Comparison of ENCODE assay signal across 12 cellular contexts in the genomic region with DNA sequence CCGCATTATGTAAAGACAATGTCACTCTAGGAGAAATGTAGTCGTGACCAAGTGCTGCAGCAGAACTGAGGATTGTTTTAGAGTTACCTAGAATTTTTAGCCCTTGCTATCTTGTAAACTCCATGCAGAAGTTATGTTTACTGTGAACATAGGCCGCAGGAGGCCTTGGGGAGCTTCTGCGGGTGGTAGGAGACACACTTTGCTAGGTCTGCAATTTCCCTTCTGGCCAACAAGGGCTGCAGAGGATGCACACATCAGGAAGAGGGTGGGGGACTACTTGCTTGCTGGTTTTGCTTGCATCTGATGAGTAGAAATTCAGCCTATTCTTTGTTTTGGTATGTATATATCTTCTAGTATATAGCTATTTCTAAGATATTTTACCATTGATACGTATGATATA. TPM values are rescaled to one million over a fixed set of nuclear protein-coding genes. Genes with fewer than 3 reads are reported as not detected.
DNase-seq lines count a peak whose midpoint lies in the region; ATAC-seq and TF ChIP-seq lines count a peak whose summit lies in the region.
"Had no signal": no experiment of that assay in that cellular context is flagged by ENCODE, and none has a peak within 500 bp of the region (broad histone marks: within the 10 kb centered on the region; RNA-seq: fewer than 3 reads in every experiment).

No MANE protein-coding gene starts in this region.

- no peak overlapping the region for H4K12ac ChIP-seq in trophoblast cell (ENCODE audit: low read depth, low read length)

- 94% methylated on average over 4 of the region's 5 CpGs for WGBS in mesenchymal stem cell
- WGBS in trophoblast cell (ENCODE audit: extremely low coverage, insufficient coverage, insufficient read length): no CpG with 5 or more reads among the region's 5 CpGs

- CTCF ChIA-PET in CD8-positive, alpha-beta T cell (lab: Charles Lee): no interaction called here

- H3K9me3 ChIP-seq in mesenchymal stem cell (ENCODE audit: control insufficient read depth, low read length): no peaks in the 10 kb centered on the region
- H3K9me3 ChIP-seq in breast epithelium: no peaks in the 10 kb centered on the region
- no peaks in the 10 kb centered on the region for H3K9me3 ChIP-seq in trophoblast cell (ENCODE audit: insufficient read depth, low read depth, low read length)
- H3K9me3 ChIP-seq in CD8-positive, alpha-beta T cell (ENCODE audit: low read length): no peaks in the 10 kb centered on the region
- H3K9me3 ChIP-seq: BE2C, left ventricle myocardium inferior had no signal

- H3K18ac ChIP-seq in mesenchymal stem cell (ENCODE audit: low read depth in 1 of 2, low read length in 2 of 2) (no peak overlapping the region), trophoblast cell (ENCODE audit: low read length) (no peak overlapping the region)

- H3K4me2 ChIP-seq in mesenchymal stem cell (ENCODE audit: low read length, poor library complexity, severe bottlenecking): no peak overlapping the region
- H3K4me2 ChIP-seq in trophoblast cell (ENCODE audit: low read length): no peak overlapping the region

- no peaks in the 10 kb centered on the region for H3K9me3 Mint-ChIP-seq in CD8-positive, alpha-beta T cell

- no peaks in the 10 kb centered on the region for H3K79me1 ChIP-seq in mesenchymal stem cell (replicated peaks; ENCODE audit: low read length, poor library complexity, severe bottlenecking)
- H3K79me1 ChIP-seq in trophoblast cell (ENCODE audit: low read length): no peaks in the 10 kb centered on the region

- H3K23ac ChIP-seq in mesenchymal stem cell (ENCODE audit: low read length in 2 of 2): no peak overlapping the region
- H3K23ac ChIP-seq in trophoblast cell (ENCODE audit: low read length): no peak overlapping the region

- no peak overlapping the region for H3K4me3 ChIP-seq in mesenchymal stem cell (ENCODE audit: insufficient read depth in 1 of 2, low read depth in 1 of 2, low read length in 2 of 2)
- no peak overlapping the region for H3K4me3 ChIP-seq in breast epithelium
- no peak overlapping the region for H3K4me3 ChIP-seq in trophoblast cell (ENCODE audit: low read depth, low read length)
- H3K4me3 ChIP-seq in CD8-positive, alpha-beta T cell (ENCODE audit: low read depth, low read length): no peak overlapping the region
- H3K4me3 ChIP-seq: left ventricle myocardium inferior had no signal

- POLR2A ChIA-PET in CD8-positive, alpha-beta T cell (lab: Charles Lee): no interaction called here

- TF ChIP-seq CTCF in breast epithelium (IDR thresholded peaks at IDR 0.05): no peak
- TF ChIP-seq CTCF in CD8-positive, alpha-beta T cell (IDR thresholded peaks at IDR 0.05): no peak

- H3K36me3 Mint-ChIP-seq in CD8-positive, alpha-beta T cell: no peaks in the 10 kb centered on the region

- H2AFZ ChIP-seq in mesenchymal stem cell (ENCODE audit: low read depth, low read length) (peak overlapping the region; percentile 63), trophoblast cell (ENCODE audit: insufficient read depth, low read length, poor library complexity) (no peak overlapping the region)

- H3K27ac ChIP-seq in mesenchymal stem cell (ENCODE audit: low read length, poor library complexity, severe bottlenecking) (no peak overlapping the region), breast epithelium (no peak overlapping the region), trophoblast cell (ENCODE audit: low read depth, low read length) (no peak overlapping the region)
- H3K27ac ChIP-seq in CD8-positive, alpha-beta T cell (ENCODE audit: low read depth, low read length): no peak overlapping the region
- H3K27ac ChIP-seq: left ventricle myocardium inferior had no signal

- H3K4ac ChIP-seq in mesenchymal stem cell (ENCODE audit: low read depth in 1 of 2, low read length in 2 of 2): no peak overlapping the region
- H3K4ac ChIP-seq in trophoblast cell (ENCODE audit: low read depth, low read length): no peak overlapping the region

- H2BK120ac ChIP-seq in mesenchymal stem cell (ENCODE audit: low read depth, low read length) (no peak overlapping the region), trophoblast cell (ENCODE audit: insufficient read depth, low read length, poor library complexity) (no peak overlapping the region)

- no peaks in the 10 kb centered on the region for H3K79me2 ChIP-seq in trophoblast cell (ENCODE audit: control insufficient read depth, insufficient read depth, low read length, poor library complexity)

- no peak overlapping the region for H2BK12ac ChIP-seq in mesenchymal stem cell (ENCODE audit: low read length in 2 of 2)
- no peak overlapping the region for H2BK12ac ChIP-seq in trophoblast cell (ENCODE audit: low read length)

- no peak overlapping the region for H3K9ac ChIP-seq in mesenchymal stem cell (ENCODE audit: low read length)
- no peak overlapping the region for H3K9ac ChIP-seq in trophoblast cell (ENCODE audit: low read length)

- peak overlapping the region; percentile 48 for H2BK15ac ChIP-seq in mesenchymal stem cell (ENCODE audit: low read depth, poor library complexity, severe bottlenecking)

- DNase-seq in mesenchymal stem cell (no peak), breast epithelium (ENCODE audit: low spot score in 2 of 2) (no peak), trophoblast cell (no peak), GOT3 (lab: John Stamatoyannopoulos, UW) (no peak)
- no peak for DNase-seq in CD8-positive, alpha-beta T cell
- DNase-seq: aorta, BE2C, left ventricle myocardium inferior had no signal

- peak overlapping the region; percentile 60 for H4K8ac ChIP-seq in mesenchymal stem cell (ENCODE audit: low read length)
- no peak overlapping the region for H4K8ac ChIP-seq in trophoblast cell (ENCODE audit: low read depth, low read length)

- H3K14ac ChIP-seq in mesenchymal stem cell (ENCODE audit: low read length in 2 of 2) (no peak overlapping the region), trophoblast cell (ENCODE audit: low read length) (no peak overlapping the region)

- H4K91ac ChIP-seq in mesenchymal stem cell (ENCODE audit: low read length) (no peak overlapping the region), trophoblast cell (ENCODE audit: low read depth, low read length) (no peak overlapping the region)

- H3K36me3 ChIP-seq in mesenchymal stem cell (ENCODE audit: control insufficient read depth in 1 of 2, insufficient read depth in 2 of 2, low read depth in 1 of 2, low read length in 2 of 2): no peaks in the 10 kb centered on the region
- no peaks in the 10 kb centered on the region for H3K36me3 ChIP-seq in breast epithelium
- H3K36me3 ChIP-seq in trophoblast cell (ENCODE audit: control insufficient read depth in 1 of 2, insufficient read depth in 2 of 2, low read length in 2 of 2): no peaks in the 10 kb centered on the region
- no peaks in the 10 kb centered on the region for H3K36me3 ChIP-seq in CD8-positive, alpha-beta T cell (ENCODE audit: insufficient read depth, low read length)
- H3K36me3 ChIP-seq: BE2C, left ventricle myocardium inferior had no signal

- no peaks in the 10 kb centered on the region for H3K4me1 Mint-ChIP-seq in CD8-positive, alpha-beta T cell (ENCODE audit: low read depth)

- H3K27me3 ChIP-seq in mesenchymal stem cell (ENCODE audit: control insufficient read depth in 1 of 2, insufficient read depth in 1 of 2, low read length in 2 of 2) (no peaks in the 10 kb centered on the region), breast epithelium (no peaks in the 10 kb centered on the region), trophoblast cell (ENCODE audit: insufficient read depth, low read length) (no peaks in the 10 kb centered on the region)
- no peaks in the 10 kb centered on the region for H3K27me3 ChIP-seq in CD8-positive, alpha-beta T cell (ENCODE audit: insufficient read depth, low read length)
- H3K27me3 ChIP-seq: BE2C had no signal

- no peak overlapping the region for H2AK5ac ChIP-seq in mesenchymal stem cell (ENCODE audit: low read length, severe bottlenecking)
- H2AK5ac ChIP-seq in trophoblast cell (ENCODE audit: low read length): no peak overlapping the region

- H3K27me3 Mint-ChIP-seq in CD8-positive, alpha-beta T cell (ENCODE audit: low read depth): no peaks in the 10 kb centered on the region

- H3K4me3 Mint-ChIP-seq in CD8-positive, alpha-beta T cell: no peak overlapping the region

- H2BK5ac ChIP-seq in mesenchymal stem cell (ENCODE audit: low read depth, low read length, poor library complexity, severe bottlenecking) (no peak overlapping the region), trophoblast cell (ENCODE audit: low read depth, low read length, poor library complexity) (no peak overlapping the region)

- no peak overlapping the region for H3K27ac Mint-ChIP-seq in CD8-positive, alpha-beta T cell

- intact Hi-C loops in breast epithelium (cut with DNase I; ENCODE audit: low total_unique reads): no loop called here
- intact Hi-C loops in CD8-positive, alpha-beta T cell (cut with DNase I, micrococcal nuclease): no loop called here

- TF ChIP-seq POLR2A in breast epithelium (IDR thresholded peaks at IDR 0.05): no peak

- H3K4me1 ChIP-seq in mesenchymal stem cell (ENCODE audit: control insufficient read depth, insufficient read depth, low read depth, low read length): no peaks in the 10 kb centered on the region
- H3K4me1 ChIP-seq in breast epithelium: no peaks in the 10 kb centered on the region
- no peaks in the 10 kb centered on the region for H3K4me1 ChIP-seq in trophoblast cell (ENCODE audit: control insufficient read depth in 1 of 2, insufficient read depth in 2 of 2, low read length in 2 of 2)
- no peaks in the 10 kb centered on the region for H3K4me1 ChIP-seq in CD8-positive, alpha-beta T cell (ENCODE audit: insufficient read depth, low read length)
- H3K4me1 ChIP-seq: BE2C, left ventricle myocardium inferior had no signal

- ATAC-seq in GM18502 (IDR thresholded peaks at IDR 0.05; ENCODE audit: poor library complexity, unreplicated experiment): peak; percentile 54
- ATAC-seq in GM21576 (IDR thresholded peaks at IDR 0.05; ENCODE audit: unreplicated experiment): peak; percentile 71
- ATAC-seq in HG03378 (IDR thresholded peaks at IDR 0.05; ENCODE audit: unreplicated experiment): peak; percentile 63
- ATAC-seq in CD8-positive, alpha-beta T cell: no peak

RNA-seq across cellular contexts. Expression of gene BANK1, which starts 23.1 kb away (rescaled TPM):
- 3.2 TPM for polyA plus RNA-seq in mesenchymal stem cell (2013, experiment 1 of 2)
- polyA plus RNA-seq in mesenchymal stem cell (2013, experiment 2 of 2): 2.6 TPM
- 10 to 100 TPM in 1 of 3 donors, 1 to 10 TPM in 1, under 1 TPM in 1; 0.98 to 13.3 (median 2.0) TPM for total RNA-seq in breast epithelium
- polyA plus RNA-seq in trophoblast cell (2013): 0.21 and 0.31 TPM in 2 replicates
- total RNA-seq in CD8-positive, alpha-beta T cell: 1 to 10 TPM; 1.1 to 1.9 TPM
- total RNA-seq: MCF 10A had no signal
